ENCODE assay signal across 8 cellular contexts in the genomic region with DNA sequence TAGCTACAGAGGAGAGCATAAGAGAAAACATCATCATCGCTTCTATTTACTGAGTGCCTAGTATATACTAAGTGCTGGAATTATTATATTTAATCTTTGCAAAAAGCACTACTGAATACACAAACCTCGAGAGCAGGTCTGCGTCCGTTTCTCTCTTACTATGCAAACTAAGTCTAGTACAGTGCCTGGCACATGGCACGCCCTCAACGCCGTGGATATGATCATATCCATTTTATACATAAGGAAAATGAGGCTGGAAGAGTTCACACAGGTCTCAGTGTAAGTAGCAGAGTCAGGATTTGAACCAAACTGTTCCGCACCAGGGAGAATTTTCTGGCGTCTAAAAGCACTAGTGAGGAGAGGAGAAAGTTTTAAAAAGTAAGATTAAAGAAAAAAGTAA. TPM values are rescaled to one million over a fixed set of nuclear protein-coding genes. Genes with fewer than 3 reads are reported as not detected.
DNase-seq lines count a peak whose midpoint lies in the region; ATAC-seq and TF ChIP-seq lines count a peak whose summit lies in the region.

No MANE protein-coding gene starts in this region.

- H3K36me3 ChIP-seq in Panc1 (ENCODE audit: control insufficient read depth, insufficient read depth, low read length) (no peaks in the 10 kb centered on the region), psoas muscle (ENCODE audit: insufficient read depth in 1 of 2, low read depth in 1 of 2) (peaks cover 0 to 23% of the 10 kb centered on the region in 2 donors)

- H3K9me3 ChIP-seq in Panc1 (ENCODE audit: control insufficient read depth, insufficient read depth, low read depth, low read length) (no peaks in the 10 kb centered on the region), psoas muscle (no peaks in the 10 kb centered on the region)

- peak overlapping the region; percentile 30; the same call in 1 of the 2 replicates for H3K27ac ChIP-seq in Panc1 (ENCODE audit: low read length)
- peak overlapping the region; percentile 99 for H3K27ac ChIP-seq in psoas muscle

- in situ Hi-C loops in Panc1 (cut with HindIII; ENCODE audit: low pct_unique_long_range_greater_than_20kb, low sequenced_read_pairs): no loop called here

- 65 to 73% (median 70%) methylated on average over 9 of the region's 9 CpGs for WGBS in psoas muscle, 3 donors

- H3K4me1 ChIP-seq in Panc1 (ENCODE audit: control insufficient read depth, insufficient read depth, low read length): peaks cover 3% of the 10 kb centered on the region; the same call in 1 of the 2 replicates
- H3K4me1 ChIP-seq in psoas muscle: peaks cover 28% of the 10 kb centered on the region

- H3K4me3 ChIP-seq in GM08714 (ENCODE audit: low read length) (peak overlapping the region; percentile 63; the same call in 1 of the 2 replicates), Panc1 (ENCODE audit: low read depth in 2 of 2, low read length in 2 of 2) (peak overlapping the region; percentile 71 to 79), epithelial cell of esophagus (ENCODE audit: low read length) (peak overlapping the region; percentile 50), psoas muscle (peak overlapping the region; percentile 96)

- ATAC-seq in Panc1 (no peak), psoas muscle (no peak), GM19023 (IDR thresholded peaks at IDR 0.05; ENCODE audit: unreplicated experiment) (no peak), GM19452 (IDR thresholded peaks at IDR 0.05; ENCODE audit: unreplicated experiment) (no peak)

- no TSS peak for BruUV-seq in Panc1 (replicated peaks; lab: Mats Ljungman, UMichigan)

- intact Hi-C loops in Panc1 (cut with micrococcal nuclease; ENCODE audit: unreplicated experiment) (loop anchor here (2.0 kb wide), 1 partner anchor 86 kb away; no protein-coding TSS in a partner anchor), psoas muscle (cut with DNase I) (loop anchor here in 1 of 2 donors (2.0 to 5.0 kb wide), 3 partner anchors 14 to 88 kb away; no protein-coding TSS in a partner anchor)

- CTCF ChIA-PET in Panc1 (lab: Charles Lee): interaction anchor here (0.6 to 1.3 kb wide), 4 partner anchors 14 to 341 kb away, joined by 3 to 6 read pairs (median 4); no protein-coding TSS in a partner anchor

- POLR2A ChIA-PET in Panc1 (lab: Charles Lee): interaction anchor here (0.5 kb wide), 1 partner anchor 16 kb away, joined by 3 read pairs; no protein-coding TSS in a partner anchor

- DNase-seq in Panc1 (ENCODE audit: low read depth, low spot score) (no peak), epithelial cell of esophagus (ENCODE audit: low read depth) (no peak), psoas muscle (no peak), NCI-H774 (lab: John Stamatoyannopoulos, UW) (no peak), GF-D8 (lab: John Stamatoyannopoulos, UW) (no peak)

- H3K27me3 ChIP-seq in Panc1 (ENCODE audit: control insufficient read depth, insufficient read depth, low read length) (no peaks in the 10 kb centered on the region; the same call in 1 of the 2 replicates), psoas muscle (ENCODE audit: insufficient read depth in 3 of 3, low read length in 2 of 3) (no peaks in the 10 kb centered on the region)

- no peak for TF ChIP-seq CTCF in Panc1 (IDR thresholded peaks at IDR 0.05)
- TF ChIP-seq CTCF in epithelial cell of esophagus (IDR thresholded peaks at IDR 0.05; ENCODE audit: insufficient read depth, low read depth, low read length, missing control alignments): no peak
- no peak for TF ChIP-seq CTCF in psoas muscle (IDR thresholded peaks at IDR 0.05)

RNA-seq across cellular contexts. Expression of a gene that starts 17.6 kb away (rescaled TPM):
- 12.1 TPM for total RNA-seq in Panc1 (2021; ENCODE audit: unreplicated experiment)
- 22.9 TPM for polyA plus RNA-seq in Panc1 (2012; ENCODE audit: insufficient read length)
- 10 to 100 TPM; 20.5 to 50.3 (median 34.8) TPM for total RNA-seq in psoas muscle
- 10 to 100 TPM in 2 of 3 donors, 1 to 10 TPM in 1; 5.5 to 33.3 (median 27.1) TPM for polyA plus RNA-seq in psoas muscle
